ENCODE assay signal across 30 cellular contexts in the genomic region with DNA sequence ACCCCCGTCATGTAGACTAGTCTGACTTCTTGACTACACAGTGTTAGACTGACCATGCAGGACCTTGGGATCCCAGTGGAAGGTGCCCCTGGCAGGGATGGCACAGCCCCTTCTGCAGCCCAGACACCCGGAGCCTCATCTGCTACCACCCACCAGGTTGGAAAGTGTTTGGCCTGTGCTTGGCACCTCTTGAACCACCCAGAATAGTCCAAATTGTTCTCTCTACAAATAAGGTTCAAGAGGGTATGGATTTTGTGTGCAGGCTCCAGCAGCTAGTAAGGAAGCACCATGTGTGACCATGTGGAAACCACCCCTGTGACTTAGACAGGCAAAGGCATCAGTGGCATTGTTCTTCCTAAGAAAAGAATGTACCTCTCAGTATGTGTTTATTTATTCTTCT.
"Had no signal": no experiment of that assay in that cellular context is flagged by ENCODE, and none has a peak within 500 bp of the region (broad histone marks: within the 10 kb centered on the region; RNA-seq: fewer than 3 reads in every experiment).

No MANE protein-coding gene starts in this region.

- H3K4me1 ChIP-seq: esophagus muscularis mucosa, foreskin keratinocyte, gastroesophageal sphincter, heart right ventricle had no signal

- ATAC-seq: activated CD4-positive, alpha-beta T cell treated with anti-CD3 and anti-CD28 coated beads for 36 hours; activated CD8-positive, alpha-beta memory T cell treated with anti-CD3 and anti-CD28 coated beads, Interleukin-2, amount 10 ng/mL, durations not matched to agents 7 days and 5 days; activated CD8-positive, alpha-beta T cell treated with anti-CD3 and anti-CD28 coated beads, Interleukin-2, amount 10 ng/mL, durations not matched to agents 7 days and 5 days; activated naive CD8-positive, alpha-beta T cell treated with anti-CD3 and anti-CD28 coated beads, Interleukin-2, amount 50 U/mL, for 24 hours; body of pancreas; effector memory CD8-positive, alpha-beta T cell; foreskin keratinocyte; gastroesophageal sphincter; heart right ventricle had no signal

- H3K27ac ChIP-seq: adrenal gland, body of pancreas, esophagus muscularis mucosa, foreskin keratinocyte, gastroesophageal sphincter, heart right ventricle had no signal

- H3K27me3 ChIP-seq: adrenal gland, body of pancreas, esophagus muscularis mucosa, foreskin keratinocyte, gastroesophageal sphincter, heart right ventricle had no signal

- FAIRE-seq: colon had no signal

- H3K36me3 ChIP-seq: adrenal gland, esophagus muscularis mucosa, gastroesophageal sphincter, heart right ventricle had no signal

- H3K4me3 ChIP-seq: adrenal gland, body of pancreas, esophagus muscularis mucosa, gastroesophageal sphincter, heart right ventricle had no signal

- DNase-seq: activated CD4-positive, alpha-beta memory T cell treated with anti-CD3 and anti-CD28 coated beads for 36 hours; activated CD4-positive, alpha-beta T cell treated with anti-CD3 and anti-CD28 coated beads for 36 hours; activated CD4-positive, alpha-beta T cell treated with anti-CD3 and anti-CD28 coated beads, Interleukin-2, amount 10 ng/mL, durations not matched to agents 24 days and 14 days; activated CD4-positive, CD25-positive, alpha-beta regulatory T cell; activated CD4-positive, CD25-positive, alpha-beta regulatory T cell treated with anti-CD3 and anti-CD28 coated beads, Interleukin-2, amount 50 U/mL, for 72 hours; activated CD8-positive, alpha-beta memory T cell treated with anti-CD3 and anti-CD28 coated beads, Interleukin-2, amount 10 ng/mL, durations not matched to agents 7 days and 5 days; activated CD8-positive, alpha-beta memory T cell treated with anti-CD3 and anti-CD28 coated beads, Interleukin-2, amount 50 U/mL, for 4 hours; activated CD8-positive, alpha-beta T cell treated with anti-CD3 and anti-CD28 coated beads, Interleukin-2, amount 10 ng/mL, durations not matched to agents 7 days and 5 days; activated effector memory CD4-positive, alpha-beta T cell treated with anti-CD3 and anti-CD28 coated beads, Interleukin-2, amount 50 U/mL, for 16 hours; activated naive CD4-positive, alpha-beta T cell treated with anti-CD3 and anti-CD28 coated beads for 36 hours; activated naive CD8-positive, alpha-beta T cell treated with anti-CD3 and anti-CD28 coated beads for 36 hours; activated naive CD8-positive, alpha-beta T cell treated with anti-CD3 and anti-CD28 coated beads, Interleukin-2, amount 50 U/mL, for 24 hours; activated T-cell treated with anti-CD3 and anti-CD28 coated beads, Interleukin-2, amount 50 U/mL, for 1 hour; activated T-cell treated with anti-CD3 and anti-CD28 coated beads, Interleukin-2, amount 50 U/mL, for 48 hours; adrenal gland; amygdala; aorta; body of pancreas; caudate nucleus; cortex of kidney; dermis blood vessel endothelial cell; effector CD4-positive, alpha-beta T cell; effector memory CD8-positive, alpha-beta T cell; erythroblast; foreskin keratinocyte; heart right ventricle; T-helper 2 cell had no signal

- H3K9me3 ChIP-seq: adrenal gland, body of pancreas had no signal
